28 cellular contexts compared by ENCODE assay signal in the genomic region with DNA sequence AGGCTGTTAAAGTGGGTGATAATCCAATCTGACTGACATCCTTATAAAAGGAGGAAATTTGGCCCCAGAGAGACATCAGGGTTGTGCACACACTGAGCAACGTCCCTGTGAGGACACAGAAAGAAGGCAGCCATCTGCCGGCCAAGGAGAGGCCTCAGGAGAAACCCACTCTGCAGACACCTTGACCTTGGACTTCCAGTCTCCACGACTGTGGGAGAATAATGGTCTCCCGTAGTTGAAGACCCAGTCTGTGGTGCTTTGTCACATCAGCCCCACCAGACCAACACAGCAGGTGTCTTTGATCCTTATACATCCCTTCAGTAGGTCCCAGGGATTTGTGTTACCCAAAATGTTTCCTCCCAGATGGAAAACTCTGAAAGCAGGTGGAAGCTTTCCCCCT.
"Had no signal": no experiment of that assay in that cellular context is flagged by ENCODE, and none has a peak within 500 bp of the region (broad histone marks: within the 10 kb centered on the region; RNA-seq: fewer than 3 reads in every experiment).

No MANE protein-coding gene starts in this region.

- H3K4me2 ChIP-seq: smooth muscle cell had no signal

- H3K27ac Mint-ChIP-seq: effector memory CD8-positive, alpha-beta T cell; mesothelial cell of epicardium; natural killer cell treated with Interleukin-12 subunit alpha and Interleukin-12 subunit beta and Interleukin-15 and Interleukin-18, amount 100 ng/mL, for 72 hours; stimulated activated effector memory CD8-positive, alpha-beta T cell treated with anti-CD3 and anti-CD28 coated beads, Interleukin-12 subunit alpha, Interleukin-12 subunit beta, amount 100 ng/mL, for 72 hours; type B pancreatic cell had no signal

- H3K36me3 ChIP-seq: colonic mucosa, esophagus squamous epithelium, heart right ventricle, left lung, stomach, tibial artery had no signal

- H3K4me3 ChIP-seq: colonic mucosa, esophagus squamous epithelium, heart right ventricle, left lung, mucosa of descending colon, smooth muscle cell, stomach, tibial artery had no signal

- H3K9ac ChIP-seq: parathyroid adenoma had no signal

- H3K9me3 ChIP-seq: colonic mucosa, esophagus squamous epithelium, heart right ventricle, left lung, mucosa of descending colon, stomach, tibial artery had no signal

- H3K4me1 ChIP-seq: colonic mucosa, parathyroid adenoma had no signal

- FAIRE-seq: endometrium, islet of Langerhans had no signal

- H3K36me3 Mint-ChIP-seq: mesothelial cell of epicardium; naive B cell; natural killer cell treated with Interleukin-12 subunit alpha and Interleukin-12 subunit beta and Interleukin-15 and Interleukin-18, amount 100 ng/mL, for 72 hours; type B pancreatic cell had no signal

- H3K27me3 ChIP-seq: colonic mucosa, esophagus squamous epithelium, heart right ventricle, left lung, stomach, tibial artery had no signal

- ATAC-seq: effector memory CD8-positive, alpha-beta T cell; heart right ventricle; left cardiac atrium; left lung; mucosa of descending colon; natural killer cell treated with Interleukin-12 subunit alpha and Interleukin-12 subunit beta and Interleukin-15 and Interleukin-18, amount 100 ng/mL, for 72 hours; sciatic nerve; stimulated activated effector memory CD8-positive, alpha-beta T cell treated with anti-CD3 and anti-CD28 coated beads, Interleukin-12 subunit alpha, Interleukin-12 subunit beta, amount 100 ng/mL, for 72 hours had no signal

- H3K9me3 Mint-ChIP-seq: effector memory CD8-positive, alpha-beta T cell; mesothelial cell of epicardium; naive B cell; natural killer cell treated with Interleukin-12 subunit alpha and Interleukin-12 subunit beta and Interleukin-15 and Interleukin-18, amount 100 ng/mL, for 72 hours; neural crest cell; stimulated activated effector memory CD8-positive, alpha-beta T cell treated with anti-CD3 and anti-CD28 coated beads, Interleukin-12 subunit alpha, Interleukin-12 subunit beta, amount 100 ng/mL, for 72 hours; type B pancreatic cell had no signal

- H2AFZ ChIP-seq: parathyroid adenoma had no signal

- H3K79me2 ChIP-seq: parathyroid adenoma had no signal

- H3K27ac ChIP-seq: colonic mucosa, esophagus squamous epithelium, heart right ventricle, left lung, parathyroid adenoma, stomach, tibial artery had no signal

- H3K4me3 Mint-ChIP-seq: effector memory CD8-positive, alpha-beta T cell; mesothelial cell of epicardium; naive B cell; natural killer cell treated with Interleukin-12 subunit alpha and Interleukin-12 subunit beta and Interleukin-15 and Interleukin-18, amount 100 ng/mL, for 72 hours; stimulated activated effector memory CD8-positive, alpha-beta T cell treated with anti-CD3 and anti-CD28 coated beads, Interleukin-12 subunit alpha, Interleukin-12 subunit beta, amount 100 ng/mL, for 72 hours; type B pancreatic cell had no signal

- DNase-seq: colonic mucosa; dermis blood vessel endothelial cell; effector memory CD8-positive, alpha-beta T cell; esophagus squamous epithelium; foreskin melanocyte; glutamatergic neuron; heart right ventricle; hippocampal formation; left cardiac atrium; left lung; mesenchymal stem cell; mucosa of descending colon; naive B cell; stimulated activated CD4-positive, alpha-beta T cell treated with anti-CD3 and anti-CD28 coated beads, Interleukin-2, amount 100 ng/mL, for 24 hours; stimulated activated CD4-positive, alpha-beta T cell treated with anti-CD3 and anti-CD28 coated beads, Interleukin-4, amount 100 ng/mL, for 24 hours; stimulated activated naive CD4-positive, alpha-beta T cell treated with Interleukin-2 at 50 U/mL for 16 hours; stomach; tibial artery had no signal
